ENCODE assay signal across 20 cellular contexts in genomic region chr9:130482463-130482862, GRCh38.
"Had no signal": no experiment of that assay in that cellular context is flagged by ENCODE, and none has a peak within 500 bp of the region (broad histone marks: within the 10 kb centered on the region; RNA-seq: fewer than 3 reads in every experiment).

No MANE protein-coding gene starts in this region.

- H3K4me1 Mint-ChIP-seq: activated CD4-positive, alpha-beta memory T cell treated with anti-CD3 and anti-CD28 coated beads, Interleukin-2, amount 10 ng/mL, durations not matched to agents 7 days and 5 days; activated CD4-positive, alpha-beta T cell treated with anti-CD3 and anti-CD28 coated beads, Interleukin-2, amount 10 ng/mL, durations not matched to agents 24 days and 14 days; activated naive CD8-positive, alpha-beta T cell treated with anti-CD3 and anti-CD28 coated beads, Interleukin-2, amount 50 U/mL, for 24 hours had no signal

- DNase-seq: activated CD4-positive, alpha-beta memory T cell treated with anti-CD3 and anti-CD28 coated beads, Interleukin-2, amount 10 ng/mL, durations not matched to agents 7 days and 5 days; activated CD4-positive, alpha-beta T cell treated with anti-CD3 and anti-CD28 coated beads, Interleukin-2, amount 10 ng/mL, durations not matched to agents 24 days and 14 days; activated gamma-delta T cell; activated naive CD4-positive, alpha-beta T cell treated with anti-CD3 and anti-CD28 coated beads, Interleukin-2, amount 50 U/mL, for 16 hours; activated naive CD8-positive, alpha-beta T cell treated with anti-CD3 and anti-CD28 coated beads, Interleukin-2, amount 50 U/mL, for 24 hours; heart left ventricle; left ventricle myocardium superior; ovary; stimulated activated CD4-positive, alpha-beta T cell treated with anti-CD3 and anti-CD28 coated beads, Interleukin-4, amount 100 ng/mL, for 4 hours; substantia nigra; thyroid gland had no signal

- H3K27ac Mint-ChIP-seq: activated CD4-positive, alpha-beta memory T cell treated with anti-CD3 and anti-CD28 coated beads, Interleukin-2, amount 10 ng/mL, durations not matched to agents 7 days and 5 days; activated CD4-positive, alpha-beta T cell treated with anti-CD3 and anti-CD28 coated beads, Interleukin-2, amount 10 ng/mL, durations not matched to agents 24 days and 14 days; activated naive CD8-positive, alpha-beta T cell treated with anti-CD3 and anti-CD28 coated beads, Interleukin-2, amount 50 U/mL, for 24 hours; stimulated activated naive CD8-positive, alpha-beta T cell treated with anti-CD3 and anti-CD28 coated beads, Interleukin-15, Interleukin-2, amounts not matched to agents 100 ng/mL and 50 ng/mL, for 24 hours; T-helper 1 cell treated with Interleukin-12 subunit alpha and Interleukin-12 subunit beta and Interleukin-4 antibody, amounts not matched to agents 30 μg/mL and 1 μg/mL, for 36 hours had no signal

- H3K4me3 Mint-ChIP-seq: activated CD4-positive, alpha-beta memory T cell treated with anti-CD3 and anti-CD28 coated beads, Interleukin-2, amount 10 ng/mL, durations not matched to agents 7 days and 5 days; activated CD4-positive, alpha-beta T cell treated with anti-CD3 and anti-CD28 coated beads, Interleukin-2, amount 10 ng/mL, durations not matched to agents 24 days and 14 days; activated naive CD8-positive, alpha-beta T cell treated with anti-CD3 and anti-CD28 coated beads, Interleukin-2, amount 50 U/mL, for 24 hours; nephron; stimulated activated naive CD8-positive, alpha-beta T cell treated with anti-CD3 and anti-CD28 coated beads, Interleukin-15, Interleukin-2, amounts not matched to agents 100 ng/mL and 50 ng/mL, for 24 hours; T-helper 1 cell treated with Interleukin-12 subunit alpha and Interleukin-12 subunit beta and Interleukin-4 antibody, amounts not matched to agents 30 μg/mL and 1 μg/mL, for 36 hours had no signal

- H3K9me3 ChIP-seq: ascending aorta, gastroesophageal sphincter, heart left ventricle, neutrophil, ovary, prostate gland, right atrium auricular region, thyroid gland had no signal

- ATAC-seq: activated CD4-positive, CD25-positive, alpha-beta regulatory T cell treated with anti-CD3 and anti-CD28 coated beads, Interleukin-2, amount 50 U/mL, for 24 hours; gastroesophageal sphincter; heart left ventricle; left ventricle myocardium superior had no signal

- H3K9me3 Mint-ChIP-seq: activated CD4-positive, alpha-beta memory T cell treated with anti-CD3 and anti-CD28 coated beads, Interleukin-2, amount 10 ng/mL, durations not matched to agents 7 days and 5 days; activated CD4-positive, alpha-beta T cell treated with anti-CD3 and anti-CD28 coated beads, Interleukin-2, amount 10 ng/mL, durations not matched to agents 24 days and 14 days; activated naive CD8-positive, alpha-beta T cell treated with anti-CD3 and anti-CD28 coated beads, Interleukin-2, amount 50 U/mL, for 24 hours; nephron; stimulated activated naive CD8-positive, alpha-beta T cell treated with anti-CD3 and anti-CD28 coated beads, Interleukin-15, Interleukin-2, amounts not matched to agents 100 ng/mL and 50 ng/mL, for 24 hours; T-helper 1 cell treated with Interleukin-12 subunit alpha and Interleukin-12 subunit beta and Interleukin-4 antibody, amounts not matched to agents 30 μg/mL and 1 μg/mL, for 36 hours had no signal
